In genomic region chr2:11746376-11746806, GRCh38 we compare ENCODE assay signal across 8 cellular contexts. TPM values are rescaled to one million over a fixed set of nuclear protein-coding genes. Genes with fewer than 3 reads are reported as not detected.
A peak's percentile ranks its signal among the peaks of the same experiment; 100 is the strongest.
DNase-seq lines count a peak whose midpoint lies in the region; ATAC-seq and TF ChIP-seq lines count a peak whose summit lies in the region.

Gene LPIN1, plus strand, starts transcription at chr2:11746632. Its CDS starts 18,910 bp downstream, at chr2:11765542.

- H3K4me3 Mint-ChIP-seq in activated T-cell treated with anti-CD3 and anti-CD28 coated beads, Interleukin-2, amount 50 U/mL, for 4 hours, result peak within 1 kb of the TSS; percentile 90

- H3K27me3 ChIP-seq in HUES64 (ENCODE audit: insufficient read depth, low read length) (peaks cover 13% of the 10 kb centered on the region), esophagus (ENCODE audit: control insufficient read depth in 1 of 2, insufficient read depth in 2 of 2, low read length in 2 of 2) (no peaks in the 10 kb centered on the region), muscle layer of colon (ENCODE audit: control insufficient read depth in 1 of 2, insufficient read depth in 2 of 2, low read length in 2 of 2) (no peaks in the 10 kb centered on the region)

- H3K4me1 ChIP-seq in HUES64 (ENCODE audit: insufficient read depth, low read length), result peaks cover 42% of the 10 kb centered on the region
- peaks cover 7 to 21% of the 10 kb centered on the region in 2 donors for H3K4me1 ChIP-seq in esophagus (ENCODE audit: control insufficient read depth in 2 of 2, insufficient read depth in 2 of 2, low read length in 1 of 2)
- peaks cover 40% of the 10 kb centered on the region for H3K4me1 ChIP-seq in muscle layer of colon (ENCODE audit: insufficient read depth, low read length)

- peaks cover 74% of the 10 kb centered on the region for H3K4me1 Mint-ChIP-seq in activated T-cell treated with anti-CD3 and anti-CD28 coated beads, Interleukin-2, amount 50 U/mL, for 4 hours (ENCODE audit: low read depth)

- no peaks in the 10 kb centered on the region for H3K27me3 Mint-ChIP-seq in activated T-cell treated with anti-CD3 and anti-CD28 coated beads, Interleukin-2, amount 50 U/mL, for 4 hours (ENCODE audit: low read depth)

- H3K9me3 ChIP-seq in HUES64 (ENCODE audit: insufficient read depth, low read depth, low read length) (no peaks in the 10 kb centered on the region), esophagus (ENCODE audit: control insufficient read depth in 2 of 2, insufficient read depth in 1 of 2, low read depth in 1 of 2, low read length in 1 of 2) (no peaks in the 10 kb centered on the region), muscle layer of colon (ENCODE audit: low read length) (no peaks in the 10 kb centered on the region)

- under 1% methylated on average over 49 of the region's 49 CpGs for WGBS in HUES64
- WGBS in esophagus, 2 donors, result 1% methylated on average over 35 to 49 of the region's 49 CpGs

- H3K27ac ChIP-seq in HUES64 (ENCODE audit: low read depth, low read length), result peak within 1 kb of the TSS; percentile 11; the same call in 1 of the 2 replicates
- peak within 1 kb of the TSS; percentile 81 to 87 for H3K27ac ChIP-seq in esophagus (ENCODE audit: low read depth in 2 of 2, low read length in 1 of 2)
- H3K27ac ChIP-seq in muscle layer of colon (ENCODE audit: low read depth, low read length), result peak within 1 kb of the TSS; percentile 76

- peak; percentile 46 for ATAC-seq in GM21390 (IDR thresholded peaks at IDR 0.05; ENCODE audit: unreplicated experiment)
- ATAC-seq in activated T-cell treated with anti-CD3 and anti-CD28 coated beads, Interleukin-2, amount 50 U/mL, for 4 hours, result peak; percentile 72 to 78

- peak within 1 kb of the TSS; percentile 73 for H3K9ac ChIP-seq in HUES64 (ENCODE audit: low read depth, low read length)
- H3K9ac ChIP-seq in muscle layer of colon (ENCODE audit: low read length), result peak within 1 kb of the TSS; percentile 60

- H3K36me3 ChIP-seq in HUES64 (ENCODE audit: insufficient read depth, low read length) (no peaks in the 10 kb centered on the region), esophagus (ENCODE audit: control insufficient read depth in 2 of 2, insufficient read depth in 2 of 2, low read length in 1 of 2) (peaks cover 0 to 3% of the 10 kb centered on the region in 2 donors), muscle layer of colon (ENCODE audit: insufficient read depth, low read length) (no peaks in the 10 kb centered on the region)

- H3K9me3 Mint-ChIP-seq in activated T-cell treated with anti-CD3 and anti-CD28 coated beads, Interleukin-2, amount 50 U/mL, for 4 hours, result no peaks in the 10 kb centered on the region

- H3K4me3 ChIP-seq in HUES64 (ENCODE audit: low read length) (peak within 1 kb of the TSS; percentile 64), esophagus (ENCODE audit: low read depth in 1 of 2, low read length in 2 of 2) (peak within 1 kb of the TSS; percentile 70 to 76), muscle layer of colon (ENCODE audit: low read depth in 1 of 2, low read length in 2 of 2) (peak within 1 kb of the TSS; percentile 78 to 80)

- H3K36me3 Mint-ChIP-seq in activated T-cell treated with anti-CD3 and anti-CD28 coated beads, Interleukin-2, amount 50 U/mL, for 4 hours (ENCODE audit: insufficient read depth), result no peaks in the 10 kb centered on the region

- peak; percentile 95 for DNase-seq in DMS 273 (lab: John Stamatoyannopoulos, UW; ENCODE audit: unreplicated experiment)
- peak; percentile 84 for DNase-seq in activated T-cell treated with anti-CD3 and anti-CD28 coated beads, Interleukin-2, amount 50 U/mL, for 4 hours
- peak; percentile 72 for DNase-seq in stimulated activated CD8-positive, alpha-beta memory T cell treated with anti-CD3 and anti-CD28 coated beads, Interleukin-7, amount 100 ng/mL, for 1 hour (ENCODE audit: low read depth in 2 of 2)

TF ChIP-seq in PFSK-1, 5 proteins besides CTCF, POLR2A, EP300 and RAD21:
- TF ChIP-seq POLR2AphosphoS5 (IDR thresholded peaks at IDR 0.05; ENCODE audit: low read depth, low read length) (peak; percentile 76), TAF1 (IDR thresholded peaks at IDR 0.05; ENCODE audit: borderline replicate concordance, insufficient read depth, low read length) (peak; percentile 64; the same call in 1 of the 2 replicates), SIN3A (IDR thresholded peaks at IDR 0.05; ENCODE audit: borderline replicate concordance, insufficient read depth, low read length) (peak; percentile 98), REST (IDR thresholded peaks at IDR 0.05; ENCODE audit: insufficient read depth in 1 of 2, low read depth in 2 of 2, low read length in 2 of 2) (peak in 1 of 2 experiments; percentile 65; a peak in 2 of 4 replicates), FOXP2 (optimal IDR thresholded peaks at IDR 0.05; ENCODE audit: borderline replicate concordance, extremely low read depth, extremely low read length, insufficient read depth) (no peak)

RNA-seq across cellular contexts. Expression of gene LPIN1, which starts in this region (rescaled TPM):
- polyA plus RNA-seq in HUES64 (2013, experiment 1 of 2), result 9.8 TPM
- 12.3 TPM for polyA plus RNA-seq in HUES64 (2013, experiment 2 of 2)
- 22.1 TPM for polyA plus RNA-seq in PFSK-1 (2012; ENCODE audit: insufficient read length, low read depth)
- total RNA-seq in activated T-cell treated with anti-CD3 and anti-CD28 coated beads, Interleukin-2, amount 50 U/mL, for 4 hours, result 10 to 100 TPM; 30.3 to 40.0 (median 34.1) TPM
- 10 to 100 TPM; 25.5 to 65.4 TPM for polyA plus RNA-seq in esophagus

Comparison
In these comparisons a context has a peak if more than half of its experiments do, and no peak if none do; other contexts are left out.
1. Peak in every context shown above with its lines: DNase-seq, ATAC-seq, H3K4me3 ChIP-seq and H3K27ac ChIP-seq.
2. H3K27ac ChIP-seq: peak in every context shown above with its lines; median percentile 84 in esophagus; 76 in muscle layer of colon; 11 in HUES64.